In the genomic region with DNA sequence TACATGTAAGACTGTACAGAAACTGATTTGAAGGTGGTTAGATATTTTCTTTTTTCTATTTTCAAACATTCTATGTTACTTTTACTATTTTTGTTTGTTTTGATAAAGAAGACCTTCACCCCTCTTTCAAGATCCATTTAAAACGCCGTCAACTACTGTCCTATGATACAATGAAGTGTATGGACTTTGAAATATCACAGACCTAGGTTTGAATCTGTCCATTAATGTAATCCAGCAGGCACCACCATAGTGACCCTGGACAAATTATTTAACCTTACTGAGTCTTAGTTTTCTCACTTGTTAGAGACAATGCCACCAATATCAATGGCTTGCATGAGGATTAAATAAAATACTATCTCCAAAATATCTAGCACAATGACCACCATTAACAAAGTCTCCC, we compare ENCODE assay signal across 27 cellular contexts. TPM values are rescaled to one million over a fixed set of nuclear protein-coding genes. Genes with fewer than 3 reads are reported as not detected.
DNase-seq lines count a peak whose midpoint lies in the region; ATAC-seq and TF ChIP-seq lines count a peak whose summit lies in the region.
"Had no signal": no experiment of that assay in that cellular context is flagged by ENCODE, and none has a peak within 500 bp of the region (broad histone marks: within the 10 kb centered on the region; RNA-seq: fewer than 3 reads in every experiment).

No MANE protein-coding gene starts in this region.

- ATAC-seq in HG03108 (IDR thresholded peaks at IDR 0.05; ENCODE audit: unreplicated experiment) = no peak
- ATAC-seq in HG02870 (IDR thresholded peaks at IDR 0.05; ENCODE audit: unreplicated experiment) = no peak
- ATAC-seq in natural killer cell treated with Interleukin-12 subunit alpha and Interleukin-12 subunit beta and Interleukin-15 and Interleukin-18, amount 100 ng/mL, for 72 hours = no peak
- ATAC-seq: activated CD4-positive, alpha-beta T cell treated with anti-CD3 and anti-CD28 coated beads for 36 hours; pancreas had no signal

- no peak overlapping the region for H3K4me3 ChIP-seq in CD8-positive, alpha-beta memory T cell (ENCODE audit: low read length)
- H3K4me3 ChIP-seq in OCI-LY7 (ENCODE audit: low read depth, low read length, poor library complexity, severe bottlenecking) = no peak overlapping the region
- peak overlapping the region; percentile 68 for H3K4me3 ChIP-seq in endodermal cell (ENCODE audit: low read length)
- H3K4me3 ChIP-seq in mesenchymal stem cell (ENCODE audit: insufficient read depth in 1 of 2, low read depth in 1 of 2, low read length in 2 of 2) = no peak overlapping the region
- H3K4me3 ChIP-seq: coronary artery, lung, neural progenitor cell, pancreas, thoracic aorta had no signal

- POLR2A ChIA-PET in CD8-positive, alpha-beta memory T cell (lab: Charles Lee) = no interaction called here
- POLR2A ChIA-PET in OCI-LY7 (lab: Charles Lee) = interaction anchor here (1.0 to 2.5 kb wide), 2 partner anchors 9 to 45 kb away, joined by 3 to 23 read pairs; no protein-coding TSS in a partner anchor
- POLR2A ChIA-PET in activated CD4-positive, alpha-beta memory T cell treated with anti-CD3 and anti-CD28 coated beads, Interleukin-2, amount 10 ng/mL, durations not matched to agents 7 days and 5 days (lab: Charles Lee) = no interaction called here

- peaks cover 0 to under 1% (median 0%) of the 10 kb centered on the region in 5 donors for H3K9me3 Mint-ChIP-seq in CD8-positive, alpha-beta memory T cell
- H3K9me3 Mint-ChIP-seq in endodermal cell = peaks cover 15% of the 10 kb centered on the region
- H3K9me3 Mint-ChIP-seq in natural killer cell treated with Interleukin-12 subunit alpha and Interleukin-12 subunit beta and Interleukin-15 and Interleukin-18, amount 100 ng/mL, for 72 hours = no peaks in the 10 kb centered on the region
- no peaks in the 10 kb centered on the region for H3K9me3 Mint-ChIP-seq in activated CD4-positive, alpha-beta memory T cell treated with anti-CD3 and anti-CD28 coated beads, Interleukin-2, amount 10 ng/mL, durations not matched to agents 7 days and 5 days
- H3K9me3 Mint-ChIP-seq: neural progenitor cell had no signal

- H2AFZ ChIP-seq in OCI-LY7 (ENCODE audit: low read length) (no peak overlapping the region), mesenchymal stem cell (ENCODE audit: low read depth, low read length) (no peak overlapping the region)
- H2AFZ ChIP-seq: neural progenitor cell had no signal

- no peak overlapping the region for H4K91ac ChIP-seq in mesenchymal stem cell (ENCODE audit: low read length)

- H2BK120ac ChIP-seq in mesenchymal stem cell (ENCODE audit: low read depth, low read length) = no peak overlapping the region

- intact Hi-C loops in OCI-LY7 (cut with micrococcal nuclease; ENCODE audit: unreplicated experiment) = no loop called here

- H3K9me3 ChIP-seq in CD8-positive, alpha-beta memory T cell (ENCODE audit: low read length) = no peaks in the 10 kb centered on the region
- H3K9me3 ChIP-seq in OCI-LY7 (ENCODE audit: low read length) (0 out of 2 replicates have a peak, but pooled peaks cover under 1% of the 10 kb centered on the region), endodermal cell (ENCODE audit: control insufficient read depth, low read length) (peaks cover 8% of the 10 kb centered on the region), mesenchymal stem cell (ENCODE audit: control insufficient read depth, low read length) (no peaks in the 10 kb centered on the region)
- H3K9me3 ChIP-seq: pancreas, thoracic aorta had no signal

- H3K9ac ChIP-seq in endodermal cell (ENCODE audit: extremely low read depth, low read length, poor library complexity, severe bottlenecking) (no peak overlapping the region), mesenchymal stem cell (ENCODE audit: low read length) (peak overlapping the region; percentile 53)
- H3K9ac ChIP-seq: neural progenitor cell had no signal

- 80 to 100% methylated on average over 2 of the region's 2 CpGs for WGBS in endodermal cell (ENCODE audit: insufficient coverage in 1 of 2, insufficient read length in 1 of 2), 2 experiments
- WGBS in mesenchymal stem cell = 92% methylated on average over 2 of the region's 2 CpGs

- DNase-seq in CD8-positive, alpha-beta memory T cell = no peak
- DNase-seq in OCI-LY7 (ENCODE audit: low spot score) = no peak
- no peak for DNase-seq in endodermal cell
- DNase-seq in mesenchymal stem cell = no peak
- DNase-seq in natural killer cell treated with Interleukin-12 subunit alpha and Interleukin-12 subunit beta and Interleukin-15 and Interleukin-18, amount 100 ng/mL, for 72 hours (ENCODE audit: low spot score) = no peak
- DNase-seq in activated CD4-positive, alpha-beta memory T cell treated with anti-CD3 and anti-CD28 coated beads, Interleukin-2, amount 10 ng/mL, durations not matched to agents 7 days and 5 days = no peak
- DNase-seq: 8988T; activated CD4-positive, alpha-beta T cell treated with anti-CD3 and anti-CD28 coated beads for 36 hours; activated CD8-positive, alpha-beta memory T cell treated with anti-CD3 and anti-CD28 coated beads for 24 hours; activated gamma-delta T cell treated with Interleukin-2 at 50 U/mL for 16 hours; caudate nucleus; effector memory CD4-positive, alpha-beta T cell; GOT3; NCI-H1105; NCI-H2029; NCI-H526; pancreas; SHP77; stimulated activated CD8-positive, alpha-beta memory T cell treated with anti-CD3 and anti-CD28 coated beads, Interleukin-4, amount 100 ng/mL, for 48 hours; T-helper 9 cell had no signal

- no peaks in the 10 kb centered on the region for H3K9me2 ChIP-seq in OCI-LY7 (ENCODE audit: insufficient read depth, low read length)

- no peak overlapping the region for H3K18ac ChIP-seq in mesenchymal stem cell (ENCODE audit: low read depth in 1 of 2, low read length in 2 of 2)

- H3K36me3 ChIP-seq in CD8-positive, alpha-beta memory T cell (ENCODE audit: insufficient read depth, low read length) = no peaks in the 10 kb centered on the region
- H3K36me3 ChIP-seq in OCI-LY7 (ENCODE audit: insufficient read depth, low read length) (peaks cover under 1% of the 10 kb centered on the region; the same call in 1 of the 2 replicates), endodermal cell (ENCODE audit: control insufficient read depth, insufficient read depth, low read length) (peaks cover 9% of the 10 kb centered on the region), mesenchymal stem cell (ENCODE audit: control insufficient read depth in 1 of 2, insufficient read depth in 2 of 2, low read depth in 1 of 2, low read length in 2 of 2) (no peaks in the 10 kb centered on the region)
- H3K36me3 ChIP-seq: neural progenitor cell, pancreas, thoracic aorta had no signal

- H3K27ac ChIP-seq in CD8-positive, alpha-beta memory T cell (ENCODE audit: low read depth, low read length) = peak overlapping the region; percentile 53
- H3K27ac ChIP-seq in OCI-LY7 (ENCODE audit: low read depth, low read length, poor library complexity, severe bottlenecking) = no peak overlapping the region
- H3K27ac ChIP-seq in endodermal cell (ENCODE audit: low read depth, low read length) = no peak overlapping the region
- H3K27ac ChIP-seq in mesenchymal stem cell (ENCODE audit: low read length, poor library complexity, severe bottlenecking) = no peak overlapping the region
- H3K27ac ChIP-seq: coronary artery, neural progenitor cell, pancreas had no signal

- peaks cover 7 to 20% (median 12%) of the 10 kb centered on the region in 3 donors for H3K4me1 Mint-ChIP-seq in CD8-positive, alpha-beta memory T cell
- H3K4me1 Mint-ChIP-seq in endodermal cell = peaks cover 18% of the 10 kb centered on the region
- H3K4me1 Mint-ChIP-seq in natural killer cell treated with Interleukin-12 subunit alpha and Interleukin-12 subunit beta and Interleukin-15 and Interleukin-18, amount 100 ng/mL, for 72 hours (ENCODE audit: low read depth in 2 of 2) = peaks cover 4 to 7% of the 10 kb centered on the region in 2 donors
- H3K4me1 Mint-ChIP-seq in activated CD4-positive, alpha-beta memory T cell treated with anti-CD3 and anti-CD28 coated beads, Interleukin-2, amount 10 ng/mL, durations not matched to agents 7 days and 5 days = peaks cover 12% of the 10 kb centered on the region

- no peak overlapping the region for H3K27ac Mint-ChIP-seq in CD8-positive, alpha-beta memory T cell
- H3K27ac Mint-ChIP-seq in endodermal cell = no peak overlapping the region
- H3K27ac Mint-ChIP-seq in natural killer cell treated with Interleukin-12 subunit alpha and Interleukin-12 subunit beta and Interleukin-15 and Interleukin-18, amount 100 ng/mL, for 72 hours = no peak overlapping the region
- no peak overlapping the region for H3K27ac Mint-ChIP-seq in activated CD4-positive, alpha-beta memory T cell treated with anti-CD3 and anti-CD28 coated beads, Interleukin-2, amount 10 ng/mL, durations not matched to agents 7 days and 5 days
- H3K27ac Mint-ChIP-seq: activated CD4-positive, alpha-beta T cell treated with anti-CD3 and anti-CD28 coated beads for 36 hours; neural progenitor cell; stimulated activated naive CD8-positive, alpha-beta T cell treated with anti-CD3 and anti-CD28 coated beads, Interleukin-15, Interleukin-2, amounts not matched to agents 100 ng/mL and 50 ng/mL, for 24 hours had no signal

- H3K4ac ChIP-seq in mesenchymal stem cell (ENCODE audit: low read depth in 1 of 2, low read length in 2 of 2) = no peak overlapping the region

- peaks cover 0 to 2% (median 2%) of the 10 kb centered on the region in 3 donors for H3K36me3 Mint-ChIP-seq in CD8-positive, alpha-beta memory T cell
- H3K36me3 Mint-ChIP-seq in endodermal cell (ENCODE audit: low read depth) = peaks cover 15% of the 10 kb centered on the region
- H3K36me3 Mint-ChIP-seq in natural killer cell treated with Interleukin-12 subunit alpha and Interleukin-12 subunit beta and Interleukin-15 and Interleukin-18, amount 100 ng/mL, for 72 hours = no peaks in the 10 kb centered on the region
- H3K36me3 Mint-ChIP-seq in activated CD4-positive, alpha-beta memory T cell treated with anti-CD3 and anti-CD28 coated beads, Interleukin-2, amount 10 ng/mL, durations not matched to agents 7 days and 5 days (ENCODE audit: low read depth) = no peaks in the 10 kb centered on the region

- H3K4me2 ChIP-seq in OCI-LY7 (ENCODE audit: low read length) = peak overlapping the region; percentile 39; the same call in 1 of the 2 replicates
- H3K4me2 ChIP-seq in mesenchymal stem cell (ENCODE audit: low read length, poor library complexity, severe bottlenecking) = no peak overlapping the region
- H3K4me2 ChIP-seq: neural progenitor cell had no signal

- H4K8ac ChIP-seq in mesenchymal stem cell (ENCODE audit: low read length) = no peak overlapping the region

- no peaks in the 10 kb centered on the region for H3K27me3 ChIP-seq in CD8-positive, alpha-beta memory T cell (ENCODE audit: insufficient read depth, low read length, poor library complexity, severe bottlenecking)
- H3K27me3 ChIP-seq in endodermal cell (ENCODE audit: control insufficient read depth, insufficient read depth, low read length, poor library complexity, severe bottlenecking) (no peaks in the 10 kb centered on the region), mesenchymal stem cell (ENCODE audit: control insufficient read depth in 1 of 2, insufficient read depth in 1 of 2, low read length in 2 of 2) (no peaks in the 10 kb centered on the region)
- H3K27me3 ChIP-seq: neural progenitor cell, pancreas had no signal

- no peak overlapping the region for H2BK5ac ChIP-seq in mesenchymal stem cell (ENCODE audit: low read depth, low read length, poor library complexity, severe bottlenecking)

- no peak overlapping the region for H2BK15ac ChIP-seq in mesenchymal stem cell (ENCODE audit: low read depth, poor library complexity, severe bottlenecking)

- H3K4me1 ChIP-seq in CD8-positive, alpha-beta memory T cell (ENCODE audit: insufficient read depth, low read length) = peaks cover 4% of the 10 kb centered on the region
- H3K4me1 ChIP-seq in OCI-LY7 (ENCODE audit: insufficient read depth, low read length, poor library complexity, severe bottlenecking) = peaks cover 6% of the 10 kb centered on the region
- no peaks in the 10 kb centered on the region for H3K4me1 ChIP-seq in endodermal cell (ENCODE audit: control insufficient read depth, insufficient read depth, low read length)
- H3K4me1 ChIP-seq in mesenchymal stem cell (ENCODE audit: control insufficient read depth, insufficient read depth, low read depth, low read length) = no peaks in the 10 kb centered on the region

- H3K79me1 ChIP-seq in mesenchymal stem cell (replicated peaks; ENCODE audit: low read length, poor library complexity, severe bottlenecking) = peaks cover 6% of the 10 kb centered on the region

- H3K23ac ChIP-seq in mesenchymal stem cell (ENCODE audit: low read length in 2 of 2) = no peak overlapping the region

- H2AK5ac ChIP-seq in mesenchymal stem cell (ENCODE audit: low read length, severe bottlenecking) = no peak overlapping the region

- no peak overlapping the region for H3K14ac ChIP-seq in mesenchymal stem cell (ENCODE audit: low read length in 2 of 2)

- no peaks in the 10 kb centered on the region for H4K20me1 ChIP-seq in OCI-LY7 (ENCODE audit: insufficient read depth, low read length)

- H3K27me3 Mint-ChIP-seq in CD8-positive, alpha-beta memory T cell = peaks cover 0 to 13% of the 10 kb centered on the region in 2 donors
- no peaks in the 10 kb centered on the region for H3K27me3 Mint-ChIP-seq in endodermal cell (ENCODE audit: insufficient read depth)
- peaks cover 0 to 7% of the 10 kb centered on the region in 2 donors for H3K27me3 Mint-ChIP-seq in natural killer cell treated with Interleukin-12 subunit alpha and Interleukin-12 subunit beta and Interleukin-15 and Interleukin-18, amount 100 ng/mL, for 72 hours
- H3K27me3 Mint-ChIP-seq in activated CD4-positive, alpha-beta memory T cell treated with anti-CD3 and anti-CD28 coated beads, Interleukin-2, amount 10 ng/mL, durations not matched to agents 7 days and 5 days = peaks cover 22% of the 10 kb centered on the region
- H3K27me3 Mint-ChIP-seq: stimulated activated naive CD8-positive, alpha-beta T cell treated with anti-CD3 and anti-CD28 coated beads, Interleukin-15, Interleukin-2, amounts not matched to agents 100 ng/mL and 50 ng/mL, for 24 hours had no signal

- no peak overlapping the region for H2BK12ac ChIP-seq in mesenchymal stem cell (ENCODE audit: low read length in 2 of 2)

- H3K4me3 Mint-ChIP-seq in CD8-positive, alpha-beta memory T cell = no peak overlapping the region
- H3K4me3 Mint-ChIP-seq in endodermal cell = peak overlapping the region; percentile 74
- H3K4me3 Mint-ChIP-seq in natural killer cell treated with Interleukin-12 subunit alpha and Interleukin-12 subunit beta and Interleukin-15 and Interleukin-18, amount 100 ng/mL, for 72 hours = no peak overlapping the region
- no peak overlapping the region for H3K4me3 Mint-ChIP-seq in activated CD4-positive, alpha-beta memory T cell treated with anti-CD3 and anti-CD28 coated beads, Interleukin-2, amount 10 ng/mL, durations not matched to agents 7 days and 5 days
- H3K4me3 Mint-ChIP-seq: activated CD4-positive, alpha-beta T cell treated with anti-CD3 and anti-CD28 coated beads for 36 hours; neural progenitor cell had no signal

- BruUV-seq in OCI-LY7 (replicated peaks; lab: Mats Ljungman, UMichigan) = no TSS peak

- CTCF ChIA-PET in CD8-positive, alpha-beta memory T cell (lab: Charles Lee) = no interaction called here
- CTCF ChIA-PET in OCI-LY7 (lab: Charles Lee; ENCODE audit: unreplicated experiment) = no interaction called here
- CTCF ChIA-PET in activated CD4-positive, alpha-beta memory T cell treated with anti-CD3 and anti-CD28 coated beads, Interleukin-2, amount 10 ng/mL, durations not matched to agents 7 days and 5 days (lab: Charles Lee) = no interaction called here

- no peaks in the 10 kb centered on the region for H3K79me2 ChIP-seq in OCI-LY7 (ENCODE audit: insufficient read depth, low read depth, low read length)

- no peak for TF ChIP-seq CTCF in OCI-LY7 (conservative IDR thresholded peaks at IDR 0.05; ENCODE audit: low read length)
- no peak for TF ChIP-seq CTCF in endodermal cell (conservative IDR thresholded peaks at IDR 0.05)

RNA-seq across cellular contexts. Expression of a gene that starts 2.0 kb away (rescaled TPM):
- 1 to 10 TPM; 1.6 to 2.0 TPM for total RNA-seq in CD8-positive, alpha-beta memory T cell
- polyA plus RNA-seq in CD8-positive, alpha-beta memory T cell = not detected
- total RNA-seq in OCI-LY7 (2014; rRNA removed; shearing (Covaris generic)) = 3.4 and 4.5 TPM in 2 replicates
- total RNA-seq in OCI-LY7 (2022) (6.5 and 7.2 TPM in 2 replicates), endodermal cell (10 to 100 TPM in 1 of 2 donors, 1 to 10 TPM in 1; 9.9 to 24.4 TPM)
- polyA plus RNA-seq in endodermal cell (2013, experiment 1 of 2) = 7.9 TPM
- polyA plus RNA-seq in endodermal cell (2013, experiment 2 of 2) = 8.3 TPM
- polyA plus RNA-seq in mesenchymal stem cell (2013, experiment 1 of 2) = 6.5 TPM
- 6.6 TPM for polyA plus RNA-seq in mesenchymal stem cell (2013, experiment 2 of 2)
- 1 to 10 TPM; 2.5 to 3.2 TPM for total RNA-seq in natural killer cell treated with Interleukin-12 subunit alpha and Interleukin-12 subunit beta and Interleukin-15 and Interleukin-18, amount 100 ng/mL, for 72 hours
- 1 to 10 TPM; 1.2 to 1.7 TPM for total RNA-seq in activated CD4-positive, alpha-beta memory T cell treated with anti-CD3 and anti-CD28 coated beads, Interleukin-2, amount 10 ng/mL, durations not matched to agents 7 days and 5 days
